13 cellular contexts compared by ENCODE assay signal in the genomic region with DNA sequence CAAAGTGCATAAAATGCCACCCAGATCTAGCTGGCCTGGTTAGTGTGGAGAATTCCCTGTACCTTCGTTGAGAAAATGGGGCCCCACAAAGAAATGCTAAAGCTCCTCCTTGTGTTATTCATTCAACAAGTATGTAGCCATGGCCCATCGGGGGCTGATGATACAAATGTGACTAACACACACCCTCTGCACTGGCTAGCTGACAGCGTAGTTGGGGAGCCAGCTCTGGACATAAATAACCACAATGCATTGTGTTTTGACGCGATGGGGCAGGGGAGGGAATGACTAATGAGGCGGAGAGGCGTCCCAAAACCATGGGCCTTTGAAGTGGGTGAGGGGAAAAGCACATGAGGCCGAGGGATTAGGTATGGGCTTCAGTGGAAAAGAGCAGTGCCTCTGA. TPM values are rescaled to one million over a fixed set of nuclear protein-coding genes. Genes with fewer than 3 reads are reported as not detected.
DNase-seq lines count a peak whose midpoint lies in the region; TF ChIP-seq lines count a peak whose summit lies in the region.
"Had no signal": no experiment of that assay in that cellular context is flagged by ENCODE, and none has a peak within 500 bp of the region (broad histone marks: within the 10 kb centered on the region; RNA-seq: fewer than 3 reads in every experiment).

No MANE protein-coding gene starts in this region.

- intact Hi-C loops in uterus (cut with DNase I; ENCODE audit: low total_unique reads) = no loop called here

- H3K9me3 ChIP-seq in uterus = no peaks in the 10 kb centered on the region

- TF ChIP-seq CTCF in AG09309 (IDR thresholded peaks at IDR 0.05; ENCODE audit: control insufficient read depth, insufficient read depth, low read depth, low read length, missing control alignments) (no peak), astrocyte of the spinal cord (IDR thresholded peaks at IDR 0.05; ENCODE audit: low read depth, low read length) (no peak), uterus (IDR thresholded peaks at IDR 0.05) (no peak)

- H3K27ac ChIP-seq in uterus = no peak overlapping the region
- H3K27ac ChIP-seq: C4-2B had no signal

- H3K4me3 ChIP-seq in AG09309 (ENCODE audit: control insufficient read depth, low read depth, low read length) (no peak overlapping the region), astrocyte of the spinal cord (ENCODE audit: low read depth, low read length) (no peak overlapping the region), uterus (no peak overlapping the region)

- peak; percentile 49; the same call in 1 of the 2 replicates for TF ChIP-seq EP300 in Ishikawa (IDR thresholded peaks at IDR 0.05; ENCODE audit: borderline replicate concordance)

- TF ChIP-seq POLR2A in uterus (IDR thresholded peaks at IDR 0.05) = no peak

- no peaks in the 10 kb centered on the region for H3K4me1 ChIP-seq in uterus

- DNase-seq in AG09309 (ENCODE audit: low read depth) (peak; percentile 80), astrocyte of the spinal cord (ENCODE audit: low read depth, low spot score) (peak; percentile 94), hepatic stellate cell (ENCODE audit: low spot score) (peak; percentile 68), DMS114 treated with DMSO at 0.1 percent for 48 hours (lab: John Stamatoyannopoulos, UW; ENCODE audit: unreplicated experiment) (no peak), germinal center (ENCODE audit: low spot score) (no peak), uterus (no peak), DMS53 (lab: John Stamatoyannopoulos, UW) (no peak)
- DNase-seq: activated CD4-positive, alpha-beta T cell treated with anti-CD3 and anti-CD28 coated beads, Interleukin-2, amount 50 U/mL, for 48 hours; left colon; NCI-H1105; NCI-H748 treated with DMSO at 0.1 percent for 48 hours had no signal

- no peaks in the 10 kb centered on the region for H3K36me3 ChIP-seq in uterus

- H3K27me3 ChIP-seq in uterus = no peaks in the 10 kb centered on the region

- no peak for TF ChIP-seq RAD21 in Ishikawa (IDR thresholded peaks at IDR 0.05; ENCODE audit: low read depth)

- in situ Hi-C loops in astrocyte of the spinal cord (cut with HindIII; ENCODE audit: low sequenced_read_pairs) = no loop called here

TF ChIP-seq in Ishikawa, 13 proteins besides CTCF, POLR2A, EP300 and RAD21:
- TF ChIP-seq, protein P1, sequence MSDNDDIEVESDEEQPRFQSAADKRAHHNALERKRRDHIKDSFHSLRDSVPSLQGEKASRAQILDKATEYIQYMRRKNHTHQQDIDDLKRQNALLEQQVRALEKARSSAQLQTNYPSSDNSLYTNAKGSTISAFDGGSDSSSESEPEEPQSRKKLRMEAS (IDR thresholded peaks at IDR 0.05) = peak; percentile 23; the same call in 1 of the 2 replicates
- TF ChIP-seq NFIC (IDR thresholded peaks at IDR 0.05) (peak; percentile 27), TEAD4 (IDR thresholded peaks at IDR 0.05) (peak; percentile 53; the same call in 1 of the 2 replicates), TAF1 (IDR thresholded peaks at IDR 0.05; ENCODE audit: low read depth) (no peak), EGR1 (IDR thresholded peaks at IDR 0.05) (no peak), ZBTB7A (IDR thresholded peaks at IDR 0.05; ENCODE audit: low read depth) (no peak), CREB1 (IDR thresholded peaks at IDR 0.05; ENCODE audit: low read depth) (no peak), TCF12 (IDR thresholded peaks at IDR 0.05; ENCODE audit: low read depth) (0 out of 2 replicates have a peak, but pooled peaks have one; percentile 14), CEBPB (IDR thresholded peaks at IDR 0.05) (no peak), YY1 (IDR thresholded peaks at IDR 0.05; ENCODE audit: low read depth) (no peak)
- TF ChIP-seq, protein P2, sequence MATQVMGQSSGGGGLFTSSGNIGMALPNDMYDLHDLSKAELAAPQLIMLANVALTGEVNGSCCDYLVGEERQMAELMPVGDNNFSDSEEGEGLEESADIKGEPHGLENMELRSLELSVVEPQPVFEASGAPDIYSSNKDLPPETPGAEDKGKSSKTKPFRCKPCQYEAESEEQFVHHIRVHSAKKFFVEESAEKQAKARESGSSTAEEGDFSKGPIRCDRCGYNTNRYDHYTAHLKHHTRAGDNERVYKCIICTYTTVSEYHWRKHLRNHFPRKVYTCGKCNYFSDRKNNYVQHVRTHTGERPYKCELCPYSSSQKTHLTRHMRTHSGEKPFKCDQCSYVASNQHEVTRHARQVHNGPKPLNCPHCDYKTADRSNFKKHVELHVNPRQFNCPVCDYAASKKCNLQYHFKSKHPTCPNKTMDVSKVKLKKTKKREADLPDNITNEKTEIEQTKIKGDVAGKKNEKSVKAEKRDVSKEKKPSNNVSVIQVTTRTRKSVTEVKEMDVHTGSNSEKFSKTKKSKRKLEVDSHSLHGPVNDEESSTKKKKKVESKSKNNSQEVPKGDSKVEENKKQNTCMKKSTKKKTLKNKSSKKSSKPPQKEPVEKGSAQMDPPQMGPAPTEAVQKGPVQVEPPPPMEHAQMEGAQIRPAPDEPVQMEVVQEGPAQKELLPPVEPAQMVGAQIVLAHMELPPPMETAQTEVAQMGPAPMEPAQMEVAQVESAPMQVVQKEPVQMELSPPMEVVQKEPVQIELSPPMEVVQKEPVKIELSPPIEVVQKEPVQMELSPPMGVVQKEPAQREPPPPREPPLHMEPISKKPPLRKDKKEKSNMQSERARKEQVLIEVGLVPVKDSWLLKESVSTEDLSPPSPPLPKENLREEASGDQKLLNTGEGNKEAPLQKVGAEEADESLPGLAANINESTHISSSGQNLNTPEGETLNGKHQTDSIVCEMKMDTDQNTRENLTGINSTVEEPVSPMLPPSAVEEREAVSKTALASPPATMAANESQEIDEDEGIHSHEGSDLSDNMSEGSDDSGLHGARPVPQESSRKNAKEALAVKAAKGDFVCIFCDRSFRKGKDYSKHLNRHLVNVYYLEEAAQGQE (IDR thresholded peaks at IDR 0.05; ENCODE audit: low read depth) = no peak
- TF ChIP-seq, protein P3, sequence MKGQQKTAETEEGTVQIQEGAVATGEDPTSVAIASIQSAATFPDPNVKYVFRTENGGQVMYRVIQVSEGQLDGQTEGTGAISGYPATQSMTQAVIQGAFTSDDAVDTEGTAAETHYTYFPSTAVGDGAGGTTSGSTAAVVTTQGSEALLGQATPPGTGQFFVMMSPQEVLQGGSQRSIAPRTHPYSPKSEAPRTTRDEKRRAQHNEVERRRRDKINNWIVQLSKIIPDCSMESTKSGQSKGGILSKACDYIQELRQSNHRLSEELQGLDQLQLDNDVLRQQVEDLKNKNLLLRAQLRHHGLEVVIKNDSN (IDR thresholded peaks at IDR 0.05) = no peak

RNA-seq across cellular contexts. Expression of a gene that starts 28.2 kb away (rescaled TPM):
- 10 to 100 TPM in 3 of 4 donors, 1 to 10 TPM in 1; 7.2 to 63.2 (median 22.4) TPM for total RNA-seq in uterus

Comparison
In these comparisons a context has a peak if more than half of its experiments do, and no peak if none do; other contexts are left out.
1. DNase-seq: peak in AG09309 (single experiment), astrocyte of the spinal cord (single experiment) and hepatic stellate cell (single experiment); none in DMS114 treated with DMSO at 0.1 percent for 48 hours (single experiment), germinal center (single experiment), uterus (0 of 2) and DMS53 (single experiment).